Comparison of ENCODE assay signal across 10 cellular contexts in genomic region chr1:152029144-152029936, GRCh38. TPM values are rescaled to one million over a fixed set of nuclear protein-coding genes. Genes with fewer than 3 reads are reported as not detected.
A peak's percentile ranks its signal among the peaks of the same experiment; 100 is the strongest.
DNase-seq lines count a peak whose midpoint lies in the region; ATAC-seq and TF ChIP-seq lines count a peak whose summit lies in the region.
"Had no signal": no experiment of that assay in that cellular context is flagged by ENCODE, and none has a peak within 500 bp of the region (broad histone marks: within the 10 kb centered on the region; RNA-seq: fewer than 3 reads in every experiment).

No MANE protein-coding gene starts in this region.

- no peak overlapping the region for H3K4me3 Mint-ChIP-seq in activated naive CD8-positive, alpha-beta T cell treated with anti-CD3 and anti-CD28 coated beads for 36 hours
- no peak overlapping the region for H3K4me3 Mint-ChIP-seq in naive thymus-derived CD4-positive, alpha-beta T cell
- H3K4me3 Mint-ChIP-seq in endothelial cell (ENCODE audit: unreplicated experiment), result no peak overlapping the region

- POLR2A ChIA-PET in naive thymus-derived CD4-positive, alpha-beta T cell (lab: Charles Lee), result interaction anchor here (1.2 kb wide), 1 partner anchor 19 kb away, joined by 4 read pairs; no protein-coding TSS in a partner anchor

- peaks cover 42% of the 10 kb centered on the region for H3K36me3 Mint-ChIP-seq in activated naive CD8-positive, alpha-beta T cell treated with anti-CD3 and anti-CD28 coated beads for 36 hours
- H3K36me3 Mint-ChIP-seq in naive thymus-derived CD4-positive, alpha-beta T cell, result peaks cover 10 to 45% (median 27%) of the 10 kb centered on the region in 5 donors
- H3K36me3 Mint-ChIP-seq in endothelial cell (ENCODE audit: low read depth, unreplicated experiment), result peaks cover 27% of the 10 kb centered on the region

- no peaks in the 10 kb centered on the region for H3K27me3 Mint-ChIP-seq in activated naive CD8-positive, alpha-beta T cell treated with anti-CD3 and anti-CD28 coated beads for 36 hours
- H3K27me3 Mint-ChIP-seq in naive thymus-derived CD4-positive, alpha-beta T cell, result no peaks in the 10 kb centered on the region
- H3K27me3 Mint-ChIP-seq in endothelial cell (ENCODE audit: unreplicated experiment), result peaks cover 6% of the 10 kb centered on the region

- no peak overlapping the region for H3K27ac ChIP-seq in naive thymus-derived CD4-positive, alpha-beta T cell (ENCODE audit: low read depth, low read length)
- H3K27ac ChIP-seq: cardiac muscle cell had no signal

- H3K4me3 ChIP-seq in naive thymus-derived CD4-positive, alpha-beta T cell (ENCODE audit: low read length), result no peak overlapping the region
- H3K4me3 ChIP-seq: cardiac muscle cell had no signal

- H3K4me1 Mint-ChIP-seq in activated naive CD8-positive, alpha-beta T cell treated with anti-CD3 and anti-CD28 coated beads for 36 hours, result peaks cover 25% of the 10 kb centered on the region
- H3K4me1 Mint-ChIP-seq in naive thymus-derived CD4-positive, alpha-beta T cell, result peaks cover 34 to 56% (median 38%) of the 10 kb centered on the region in 7 donors
- peaks cover 16% of the 10 kb centered on the region for H3K4me1 Mint-ChIP-seq in endothelial cell (ENCODE audit: unreplicated experiment)

- peak; percentile 55 for DNase-seq in EH (ENCODE audit: low read depth)
- DNase-seq in NCI-H460 (ENCODE audit: extremely low read depth, low read depth), result peak; percentile 54
- no peak for DNase-seq in activated naive CD8-positive, alpha-beta T cell treated with anti-CD3 and anti-CD28 coated beads for 36 hours
- no peak for DNase-seq in naive thymus-derived CD4-positive, alpha-beta T cell
- DNase-seq in cerebellum (ENCODE audit: low spot score), result no peak
- no peak for DNase-seq in endothelial cell (ENCODE audit: low spot score)
- no peak for DNase-seq in foreskin melanocyte

- no peaks in the 10 kb centered on the region for H3K9me3 ChIP-seq in naive thymus-derived CD4-positive, alpha-beta T cell (ENCODE audit: control insufficient read depth in 2 of 3, low read length in 3 of 3)

- peaks cover 16 to 17% of the 10 kb centered on the region in 2 donors for H3K4me1 ChIP-seq in naive thymus-derived CD4-positive, alpha-beta T cell (ENCODE audit: control insufficient read depth in 2 of 2, insufficient read depth in 2 of 2, low read length in 2 of 2)

- intact Hi-C loops in naive thymus-derived CD4-positive, alpha-beta T cell (cut with micrococcal nuclease), result no loop called here

- ATAC-seq in naive thymus-derived CD4-positive, alpha-beta T cell, result peak; percentile 62
- no peak for ATAC-seq in HG03520 (IDR thresholded peaks at IDR 0.05; ENCODE audit: unreplicated experiment)
- ATAC-seq: left lobe of liver had no signal

- CTCF ChIA-PET in naive thymus-derived CD4-positive, alpha-beta T cell (lab: Charles Lee), result interaction anchor here (1.1 to 1.7 kb wide), 2 partner anchors 10 to 28 kb away, joined by 4 read pairs; no protein-coding TSS in a partner anchor

- TF ChIP-seq CTCF in endothelial cell (IDR thresholded peaks at IDR 0.05; ENCODE audit: unreplicated experiment), result no peak

- H3K9me3 Mint-ChIP-seq in activated naive CD8-positive, alpha-beta T cell treated with anti-CD3 and anti-CD28 coated beads for 36 hours, result peaks cover 11% of the 10 kb centered on the region
- peaks cover 0 to 4% (median 0%) of the 10 kb centered on the region in 11 donors for H3K9me3 Mint-ChIP-seq in naive thymus-derived CD4-positive, alpha-beta T cell
- no peaks in the 10 kb centered on the region for H3K9me3 Mint-ChIP-seq in endothelial cell (ENCODE audit: unreplicated experiment)

- H3K27me3 ChIP-seq in naive thymus-derived CD4-positive, alpha-beta T cell (ENCODE audit: control insufficient read depth in 2 of 2, insufficient read depth in 2 of 2, low read length in 2 of 2), result no peaks in the 10 kb centered on the region
- H3K27me3 ChIP-seq: cardiac muscle cell had no signal

- peak overlapping the region; percentile 96 for H3K27ac Mint-ChIP-seq in activated naive CD8-positive, alpha-beta T cell treated with anti-CD3 and anti-CD28 coated beads for 36 hours
- H3K27ac Mint-ChIP-seq in naive thymus-derived CD4-positive, alpha-beta T cell, result peak overlapping the region in 7 of 9 donors; percentile 4 to 89 (median 68)
- H3K27ac Mint-ChIP-seq in endothelial cell (ENCODE audit: unreplicated experiment), result no peak overlapping the region

- peaks cover 3 to 23% (median 15%) of the 10 kb centered on the region in 3 experiments for H3K36me3 ChIP-seq in naive thymus-derived CD4-positive, alpha-beta T cell (ENCODE audit: control insufficient read depth in 2 of 3, insufficient read depth in 3 of 3, low read length in 3 of 3)
- H3K36me3 ChIP-seq: cardiac muscle cell had no signal

RNA-seq across cellular contexts. Expression of gene S100A11, which starts 7.5 kb away (rescaled TPM):
- 879 and 977 TPM in 2 replicates for total RNA-seq in NCI-H460 (2014; rRNA removed; shearing (Covaris generic))
- polyA plus RNA-seq in NCI-H460 (2014; cell fraction: nucleus; rRNA removed), result 216 and 287 TPM in 2 replicates
- 100 to 1,000 TPM; 162 to 165 TPM for total RNA-seq in activated naive CD8-positive, alpha-beta T cell treated with anti-CD3 and anti-CD28 coated beads for 36 hours
- 100 to 1,000 TPM in 2 of 5 experiments, 10 to 100 TPM in 3; 28.6 to 442 (median 96.5) TPM for total RNA-seq in naive thymus-derived CD4-positive, alpha-beta T cell
- polyA plus RNA-seq in naive thymus-derived CD4-positive, alpha-beta T cell, result 100 to 1,000 TPM; 189 to 210 TPM
- total RNA-seq in cerebellum, result 10.3 TPM
- 1,124 TPM for total RNA-seq in endothelial cell (ENCODE audit: unreplicated experiment)

RNA-seq across cellular contexts. Expression of gene S100A10, which starts 35.7 kb away (rescaled TPM):
- total RNA-seq in NCI-H460 (2014; rRNA removed; shearing (Covaris generic)), result 373 and 385 TPM in 2 replicates
- 57.9 and 63.6 TPM in 2 replicates for polyA plus RNA-seq in NCI-H460 (2014; cell fraction: nucleus; rRNA removed)
- total RNA-seq in activated naive CD8-positive, alpha-beta T cell treated with anti-CD3 and anti-CD28 coated beads for 36 hours, result 100 to 1,000 TPM; 225 to 235 TPM
- 100 to 1,000 TPM; 131 to 361 (median 143) TPM for total RNA-seq in naive thymus-derived CD4-positive, alpha-beta T cell
- polyA plus RNA-seq in naive thymus-derived CD4-positive, alpha-beta T cell, result 100 to 1,000 TPM; 458 to 492 TPM
- 1.8 TPM for total RNA-seq in cerebellum
- total RNA-seq in endothelial cell (ENCODE audit: unreplicated experiment), result 241 TPM

RNA-seq across cellular contexts. Expression of gene TCHHL1, which starts 59.5 kb away (rescaled TPM):
- total RNA-seq in NCI-H460 (2014; rRNA removed; shearing (Covaris generic)), result not detected in 2 replicates
- polyA plus RNA-seq in NCI-H460 (2014; cell fraction: nucleus; rRNA removed), result not detected in 2 replicates
- not detected for total RNA-seq in activated naive CD8-positive, alpha-beta T cell treated with anti-CD3 and anti-CD28 coated beads for 36 hours
- total RNA-seq in naive thymus-derived CD4-positive, alpha-beta T cell, result not detected
- polyA plus RNA-seq in naive thymus-derived CD4-positive, alpha-beta T cell, result not detected
- total RNA-seq in cerebellum (not detected), endothelial cell (ENCODE audit: unreplicated experiment) (not detected)
- total RNA-seq: cardiac muscle cell, left lobe of liver had no signal
- polyA plus RNA-seq: cardiac muscle cell had no signal

Comparison
In these comparisons a context has a peak if more than half of its experiments do, and no peak if none do; other contexts are left out.
1. DNase-seq: peak in EH (single experiment) and NCI-H460 (single experiment); none in activated naive CD8-positive, alpha-beta T cell treated with anti-CD3 and anti-CD28 coated beads for 36 hours (single experiment), naive thymus-derived CD4-positive, alpha-beta T cell (0 of 9), cerebellum (single experiment), endothelial cell (single experiment) and foreskin melanocyte (single experiment).
2. RNA of gene S100A10, which starts 35.7 kb away (total RNA-seq): 373 to 385 TPM in NCI-H460, 241 TPM in endothelial cell (single experiment), 225 to 235 TPM in activated naive CD8-positive, alpha-beta T cell treated with anti-CD3 and anti-CD28 coated beads for 36 hours and 131 to 361 TPM in naive thymus-derived CD4-positive, alpha-beta T cell; 1.8 TPM in cerebellum (single experiment); every median in the first group is over 10 times any median in the second.